ENCODE assay signal across 13 cellular contexts in the genomic region with DNA sequence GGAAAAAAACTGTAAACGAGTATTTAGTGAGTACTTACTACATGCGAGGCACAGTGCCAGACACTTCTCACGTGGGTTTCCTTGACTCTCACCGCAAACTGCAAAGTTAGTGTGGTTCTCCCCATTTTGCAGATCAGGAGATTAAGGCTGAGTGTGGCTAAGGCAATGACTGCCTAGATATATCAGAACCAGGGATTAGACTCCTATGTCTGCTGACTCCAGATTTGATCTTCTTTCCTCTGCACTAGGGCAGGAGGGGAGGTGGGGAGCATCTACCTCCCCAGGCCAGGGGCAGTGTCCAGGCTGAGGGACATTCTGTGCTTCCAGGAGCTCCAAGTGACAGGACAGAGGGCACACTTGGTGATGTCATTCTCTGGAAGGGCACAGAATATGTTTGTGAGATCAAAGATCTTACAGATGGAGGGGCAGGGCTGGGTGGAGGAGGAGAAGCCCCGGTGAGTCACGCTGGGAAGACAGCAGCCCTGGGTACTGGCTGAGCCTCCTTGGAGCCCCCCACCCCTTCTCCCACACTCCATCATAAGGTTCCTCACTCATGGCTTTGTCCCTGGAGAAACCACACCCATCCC.
DNase-seq lines count a peak whose midpoint lies in the region; ATAC-seq and TF ChIP-seq lines count a peak whose summit lies in the region.
"Had no signal": no experiment of that assay in that cellular context is flagged by ENCODE, and none has a peak within 500 bp of the region (broad histone marks: within the 10 kb centered on the region; RNA-seq: fewer than 3 reads in every experiment).

No MANE protein-coding gene starts in this region.

- no peak for TF ChIP-seq POLR2A in testis (IDR thresholded peaks at IDR 0.05)
- TF ChIP-seq POLR2A in GM18505 (IDR thresholded peaks at IDR 0.05; ENCODE audit: borderline replicate concordance, extremely low read depth, insufficient read depth, insufficient read length): no peak

- TF ChIP-seq RAD21 in SK-N-SH (IDR thresholded peaks at IDR 0.05; ENCODE audit: low read length): no peak

- POLR2A ChIA-PET in SK-N-SH (lab: Yijun Ruan, JAX): interaction anchor here (2.5 kb wide), 1 partner anchor 92 kb away, joined by 12 read pairs; the partner anchor contains the start of gene RHOB

- no peak; the same call in 2 of the 3 replicates for ATAC-seq in SK-N-SH treated with all-trans-retinoic acid at 6 μM for 48 hours
- peak; percentile 29 for ATAC-seq in mucosa of descending colon
- no peak for ATAC-seq in GM18505 (IDR thresholded peaks at IDR 0.05; ENCODE audit: unreplicated experiment)
- ATAC-seq: naive thymus-derived CD8-positive, alpha-beta T cell had no signal

- H3K27ac ChIP-seq in SK-N-SH (ENCODE audit: low read depth in 2 of 2, low read length in 1 of 2): no peak overlapping the region
- peak overlapping the region; percentile 82 to 89 for H3K27ac ChIP-seq in testis
- H3K27ac ChIP-seq: brain microvascular endothelial cell had no signal

- no peaks in the 10 kb centered on the region for H3F3A ChIP-seq in SK-N-SH (replicated peaks; ENCODE audit: insufficient read depth)

- CTCF ChIA-PET in SK-N-SH (lab: Yijun Ruan, JAX): interaction anchor here (0.9 to 1.5 kb wide), 3 partner anchors 11 to 128 kb away, joined by 3 read pairs; no protein-coding TSS in a partner anchor

- H3K4me3 ChIP-seq in SK-N-SH (ENCODE audit: low read depth in 2 of 2, low read length in 1 of 2) (no peak overlapping the region), adipocyte (ENCODE audit: low read length) (no peak overlapping the region), mucosa of descending colon (no peak overlapping the region), testis (no peak overlapping the region)
- H3K4me3 ChIP-seq: heart left ventricle, skin epidermis had no signal

- H3K36me3 ChIP-seq in SK-N-SH (replicated peaks in 1 of 2; ENCODE audit: control insufficient read depth in 1 of 2, insufficient read depth in 2 of 2, low read length in 1 of 2) (no peaks in the 10 kb centered on the region), adipocyte (ENCODE audit: control insufficient read depth, insufficient read depth, low read length, severe bottlenecking) (no peaks in the 10 kb centered on the region), mucosa of descending colon (ENCODE audit: low read depth) (no peaks in the 10 kb centered on the region), testis (ENCODE audit: low read depth, missing control alignments) (no peaks in the 10 kb centered on the region)
- H3K36me3 ChIP-seq: brain microvascular endothelial cell, heart left ventricle had no signal

- no peak overlapping the region; the same call in 1 of the 2 replicates for H3K4me2 ChIP-seq in SK-N-SH

- DNase-seq in SK-N-SH: no peak
- DNase-seq in adipocyte (ENCODE audit: low read depth): no peak
- no peak for DNase-seq in mucosa of descending colon
- no peak for DNase-seq in testis
- no peak for DNase-seq in cerebellar cortex (ENCODE audit: low spot score)
- no peak for DNase-seq in germinal center (ENCODE audit: low spot score)
- DNase-seq: brain microvascular endothelial cell; effector memory CD4-positive, alpha-beta T cell; heart left ventricle had no signal

- no peaks in the 10 kb centered on the region for H3K9me2 ChIP-seq in SK-N-SH

- intact Hi-C loops in mucosa of descending colon (cut with DNase I, micrococcal nuclease) (no loop called here), testis (cut with DNase I; ENCODE audit: low total_unique reads) (no loop called here)

- 93% methylated on average over 6 of the region's 6 CpGs for WGBS in SK-N-SH (ENCODE audit: low lambda C conversion rate)
- WGBS in testis, 2 donors: 57 to 65% methylated on average over 6 of the region's 6 CpGs

- TF ChIP-seq CTCF in SK-N-SH (IDR thresholded peaks at IDR 0.05): no peak
- TF ChIP-seq CTCF in mucosa of descending colon (IDR thresholded peaks at IDR 0.05): no peak
- no peak for TF ChIP-seq CTCF in testis (IDR thresholded peaks at IDR 0.05)

- no peaks in the 10 kb centered on the region for H3K79me2 ChIP-seq in SK-N-SH (ENCODE audit: insufficient read depth)

- H3K9me3 ChIP-seq in SK-N-SH: no peaks in the 10 kb centered on the region
- no peaks in the 10 kb centered on the region for H3K9me3 ChIP-seq in adipocyte (ENCODE audit: control insufficient read depth, low read length)
- H3K9me3 ChIP-seq in mucosa of descending colon: no peaks in the 10 kb centered on the region
- no peaks in the 10 kb centered on the region for H3K9me3 ChIP-seq in testis
- H3K9me3 ChIP-seq: heart left ventricle had no signal

- H3K27me3 ChIP-seq in SK-N-SH (ENCODE audit: insufficient read depth) (no peaks in the 10 kb centered on the region), adipocyte (replicated peaks; ENCODE audit: control insufficient read depth, insufficient read depth, low read length) (no peaks in the 10 kb centered on the region), testis (no peaks in the 10 kb centered on the region)
- H3K27me3 ChIP-seq: brain microvascular endothelial cell, heart left ventricle had no signal

- no peak overlapping the region for H3K9ac ChIP-seq in SK-N-SH
- H3K9ac ChIP-seq in adipocyte (ENCODE audit: low read length): peak overlapping the region; percentile 54

- TF ChIP-seq EP300 in SK-N-SH (IDR thresholded peaks at IDR 0.05; ENCODE audit: borderline replicate concordance in 1 of 2, low read depth in 1 of 2, low read length in 1 of 2): no peak

- H2AFZ ChIP-seq in SK-N-SH (ENCODE audit: low read depth): peak overlapping the region; percentile 43; the same call in 1 of the 2 replicates

- H4K20me1 ChIP-seq in SK-N-SH (ENCODE audit: insufficient read depth): no peaks in the 10 kb centered on the region

- H3K4me1 ChIP-seq in SK-N-SH (ENCODE audit: control insufficient read depth in 1 of 2, insufficient read depth in 2 of 2, low read depth in 1 of 2, low read length in 1 of 2): peaks cover 3 to 23% of the 10 kb centered on the region in 2 experiments; a peak in 1 of 4 replicates
- H3K4me1 ChIP-seq in adipocyte (ENCODE audit: control insufficient read depth, insufficient read depth, low read length): peaks cover 20% of the 10 kb centered on the region
- no peaks in the 10 kb centered on the region for H3K4me1 ChIP-seq in mucosa of descending colon (ENCODE audit: low read depth)
- H3K4me1 ChIP-seq in testis: peaks cover 31% of the 10 kb centered on the region

TF ChIP-seq in SK-N-SH, 30 proteins besides CTCF, POLR2A, EP300 and RAD21 (continues in another document):
- TF ChIP-seq RFX5 (IDR thresholded peaks at IDR 0.05; ENCODE audit: low read length) (no peak), TEAD4 (IDR thresholded peaks at IDR 0.05; ENCODE audit: borderline replicate concordance, insufficient read depth) (no peak)
- TF ChIP-seq, protein P1, sequence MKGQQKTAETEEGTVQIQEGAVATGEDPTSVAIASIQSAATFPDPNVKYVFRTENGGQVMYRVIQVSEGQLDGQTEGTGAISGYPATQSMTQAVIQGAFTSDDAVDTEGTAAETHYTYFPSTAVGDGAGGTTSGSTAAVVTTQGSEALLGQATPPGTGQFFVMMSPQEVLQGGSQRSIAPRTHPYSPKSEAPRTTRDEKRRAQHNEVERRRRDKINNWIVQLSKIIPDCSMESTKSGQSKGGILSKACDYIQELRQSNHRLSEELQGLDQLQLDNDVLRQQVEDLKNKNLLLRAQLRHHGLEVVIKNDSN (IDR thresholded peaks at IDR 0.05; ENCODE audit: borderline replicate concordance, low read depth): no peak

TF ChIP-seq in SK-N-SH treated with all-trans-retinoic acid at 6 μM for 48 hours, 23 proteins besides CTCF, POLR2A, EP300 and RAD21 (continues in another document):
- TF ChIP-seq ARNTL (CRISPR knock-in tag; IDR thresholded peaks at IDR 0.05; ENCODE audit: borderline replicate concordance, low read depth) (no peak), ZC3H10 (CRISPR knock-in tag; IDR thresholded peaks at IDR 0.05) (no peak), PATZ1 (CRISPR knock-in tag; IDR thresholded peaks at IDR 0.05; ENCODE audit: borderline replicate concordance) (no peak)
- TF ChIP-seq, protein P2, sequence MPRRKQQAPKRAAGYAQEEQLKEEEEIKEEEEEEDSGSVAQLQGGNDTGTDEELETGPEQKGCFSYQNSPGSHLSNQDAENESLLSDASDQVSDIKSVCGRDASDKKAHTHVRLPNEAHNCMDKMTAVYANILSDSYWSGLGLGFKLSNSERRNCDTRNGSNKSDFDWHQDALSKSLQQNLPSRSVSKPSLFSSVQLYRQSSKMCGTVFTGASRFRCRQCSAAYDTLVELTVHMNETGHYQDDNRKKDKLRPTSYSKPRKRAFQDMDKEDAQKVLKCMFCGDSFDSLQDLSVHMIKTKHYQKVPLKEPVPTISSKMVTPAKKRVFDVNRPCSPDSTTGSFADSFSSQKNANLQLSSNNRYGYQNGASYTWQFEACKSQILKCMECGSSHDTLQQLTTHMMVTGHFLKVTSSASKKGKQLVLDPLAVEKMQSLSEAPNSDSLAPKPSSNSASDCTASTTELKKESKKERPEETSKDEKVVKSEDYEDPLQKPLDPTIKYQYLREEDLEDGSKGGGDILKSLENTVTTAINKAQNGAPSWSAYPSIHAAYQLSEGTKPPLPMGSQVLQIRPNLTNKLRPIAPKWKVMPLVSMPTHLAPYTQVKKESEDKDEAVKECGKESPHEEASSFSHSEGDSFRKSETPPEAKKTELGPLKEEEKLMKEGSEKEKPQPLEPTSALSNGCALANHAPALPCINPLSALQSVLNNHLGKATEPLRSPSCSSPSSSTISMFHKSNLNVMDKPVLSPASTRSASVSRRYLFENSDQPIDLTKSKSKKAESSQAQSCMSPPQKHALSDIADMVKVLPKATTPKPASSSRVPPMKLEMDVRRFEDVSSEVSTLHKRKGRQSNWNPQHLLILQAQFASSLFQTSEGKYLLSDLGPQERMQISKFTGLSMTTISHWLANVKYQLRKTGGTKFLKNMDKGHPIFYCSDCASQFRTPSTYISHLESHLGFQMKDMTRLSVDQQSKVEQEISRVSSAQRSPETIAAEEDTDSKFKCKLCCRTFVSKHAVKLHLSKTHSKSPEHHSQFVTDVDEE (CRISPR knock-in tag; IDR thresholded peaks at IDR 0.05): no peak

Comparison
In these comparisons a context has a peak if more than half of its experiments do, and no peak if none do; other contexts are left out.
1. H3K27ac ChIP-seq: peak in testis (2 of 2); none in SK-N-SH (0 of 2).